8 cellular contexts compared by ENCODE assay signal in the genomic region with DNA sequence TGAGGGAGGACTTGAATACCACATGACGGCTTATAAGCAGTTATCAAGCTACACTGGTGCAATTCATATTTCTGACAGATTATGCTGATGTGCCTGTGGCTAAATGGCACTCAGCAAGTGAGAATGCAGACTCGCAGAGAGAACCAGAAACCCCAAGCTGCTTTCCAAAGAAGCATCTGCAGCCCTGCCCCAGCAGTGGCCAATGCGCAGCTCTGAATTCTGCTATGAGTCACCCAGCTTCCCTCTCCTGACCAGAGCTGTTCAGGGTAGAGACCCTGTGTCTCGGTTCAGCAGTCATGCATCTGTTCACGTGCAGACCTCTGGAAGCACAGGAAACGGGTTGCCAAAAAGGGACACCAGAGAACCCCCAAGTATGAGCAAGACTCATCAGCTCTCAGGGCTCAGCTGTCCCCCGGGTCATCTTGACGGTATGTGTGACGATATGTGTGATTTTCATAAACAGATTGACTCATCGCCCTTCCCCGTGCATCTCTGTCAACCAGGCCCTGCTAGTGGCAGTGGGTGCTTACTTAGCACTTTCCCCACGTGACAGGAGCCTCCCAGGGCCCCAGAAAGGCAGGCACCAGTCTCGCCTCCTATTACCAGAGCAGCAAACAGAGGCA.
DNase-seq lines count a peak whose midpoint lies in the region; ATAC-seq and TF ChIP-seq lines count a peak whose summit lies in the region.

No MANE protein-coding gene starts in this region.

- H3K27me3 ChIP-seq in adipocyte (replicated peaks; ENCODE audit: control insufficient read depth, insufficient read depth, low read length) (no peaks in the 10 kb centered on the region), right cardiac atrium (ENCODE audit: control insufficient read depth, insufficient read depth) (no peaks in the 10 kb centered on the region)

- H3K27ac ChIP-seq in right cardiac atrium (ENCODE audit: low read length) = peak overlapping the region; percentile 89

- peak; percentile 90 for DNase-seq in AG10803 (ENCODE audit: low read depth)
- DNase-seq in SKM-1 treated with dmso at 0.1 percent for 144 hours (lab: John Stamatoyannopoulos, UW; ENCODE audit: unreplicated experiment) = peak; percentile 74
- DNase-seq in adipocyte (ENCODE audit: low read depth) = peak; percentile 94
- DNase-seq in right cardiac atrium = peak; percentile 72 to 83 (median 74)
- peak; percentile 69 to 86 (median 77) for DNase-seq in stimulated activated CD4-positive, alpha-beta T cell treated with anti-CD3 and anti-CD28 coated beads, Interleukin-12 subunit alpha, Interleukin-12 subunit beta, amount 100 ng/mL, for 48 hours (ENCODE audit: low read depth in 2 of 3, low spot score in 1 of 3)
- no peak for DNase-seq in cerebellar nuclear complex (lab: John Stamatoyannopoulos, UW)

- WGBS in right cardiac atrium = 26% methylated on average over 13 of the region's 13 CpGs

- ATAC-seq in GM19324 (IDR thresholded peaks at IDR 0.05; ENCODE audit: low FRiP score, unreplicated experiment) (peak; percentile 96), HG03442 (IDR thresholded peaks at IDR 0.05; ENCODE audit: unreplicated experiment) (peak; percentile 92), right cardiac atrium (peak; percentile 72)

- peaks cover 51% of the 10 kb centered on the region for H3K4me1 ChIP-seq in adipocyte (ENCODE audit: control insufficient read depth, insufficient read depth, low read length)
- peaks cover 75% of the 10 kb centered on the region for H3K4me1 ChIP-seq in right cardiac atrium (ENCODE audit: control insufficient read depth, insufficient read depth, low read length)

- peak overlapping the region; percentile 63 for H3K9ac ChIP-seq in adipocyte (ENCODE audit: low read length)

- H3K4me3 ChIP-seq in AG10803 (ENCODE audit: low read length) (peak overlapping the region; percentile 27), adipocyte (ENCODE audit: low read length) (peak overlapping the region; percentile 54), right cardiac atrium (ENCODE audit: low read length) (no peak overlapping the region)

- intact Hi-C loops in right cardiac atrium (cut with DNase I) = loop anchor here in 1 of 4 donors (5.0 kb wide), 1 partner anchor 44 kb away; no protein-coding TSS in a partner anchor

- TF ChIP-seq CTCF in AG10803 (conservative IDR thresholded peaks at IDR 0.05; ENCODE audit: low read length) = no peak

- H3K36me3 ChIP-seq in adipocyte (ENCODE audit: control insufficient read depth, insufficient read depth, low read length, severe bottlenecking) = no peaks in the 10 kb centered on the region

- no peaks in the 10 kb centered on the region for H3K9me3 ChIP-seq in adipocyte (ENCODE audit: control insufficient read depth, low read length)
- no peaks in the 10 kb centered on the region for H3K9me3 ChIP-seq in right cardiac atrium (ENCODE audit: control insufficient read depth, low read length)

Comparison
In these comparisons a context has a peak if more than half of its experiments do, and no peak if none do; other contexts are left out.
1. DNase-seq: peak in AG10803 (single experiment), SKM-1 treated with dmso at 0.1 percent for 144 hours (single experiment), adipocyte (single experiment), right cardiac atrium (3 of 3) and stimulated activated CD4-positive, alpha-beta T cell treated with anti-CD3 and anti-CD28 coated beads, Interleukin-12 subunit alpha, Interleukin-12 subunit beta, amount 100 ng/mL, for 48 hours (3 of 3); none in cerebellar nuclear complex (0 of 2).
2. Peak in every context shown above with its lines, with median percentiles within 50 percentile points of each other: ATAC-seq.